Comparison of ENCODE assay signal across 2 cellular contexts in genomic region chr17:34365340-34365739, GRCh38.
A peak's percentile ranks its signal among the peaks of the same experiment; 100 is the strongest.
TF ChIP-seq lines count a peak whose summit lies in the region.

No MANE protein-coding gene starts in this region.

TF ChIP-seq in liver, 16 proteins besides CTCF, POLR2A, EP300 and RAD21:
- peak; percentile 12 to 18 for TF ChIP-seq HNF4A (conservative IDR thresholded peaks at IDR 0.05)
- TF ChIP-seq ATF3 (IDR thresholded peaks at IDR 0.05), result no peak

TF ChIP-seq in HepG2, 621 proteins besides CTCF, POLR2A, EP300 and RAD21:
- TF ChIP-seq ZNF512B (CRISPR knock-in tag; IDR thresholded peaks at IDR 0.05; ENCODE audit: borderline replicate concordance) (no peak), ZNF18 (CRISPR knock-in tag; IDR thresholded peaks at IDR 0.05; ENCODE audit: insufficient replicate concordance) (no peak), KAT8 (CRISPR knock-in tag; IDR thresholded peaks at IDR 0.05) (no peak), GMEB2 (CRISPR knock-in tag; IDR thresholded peaks at IDR 0.05; ENCODE audit: low read depth) (no peak), CAMTA2 (CRISPR knock-in tag; IDR thresholded peaks at IDR 0.05; ENCODE audit: borderline replicate concordance) (no peak), SKIL (CRISPR knock-in tag; IDR thresholded peaks at IDR 0.05; ENCODE audit: borderline replicate concordance) (no peak), NFE2L1 (CRISPR knock-in tag; IDR thresholded peaks at IDR 0.05; ENCODE audit: borderline replicate concordance) (no peak), RFXANK (CRISPR knock-in tag; IDR thresholded peaks at IDR 0.05) (no peak), ZSCAN5A (CRISPR knock-in tag; IDR thresholded peaks at IDR 0.05; ENCODE audit: borderline replicate concordance) (no peak), EED (CRISPR knock-in tag; IDR thresholded peaks at IDR 0.05) (no peak)
